ENCODE assay signal across 14 cellular contexts in the genomic region with DNA sequence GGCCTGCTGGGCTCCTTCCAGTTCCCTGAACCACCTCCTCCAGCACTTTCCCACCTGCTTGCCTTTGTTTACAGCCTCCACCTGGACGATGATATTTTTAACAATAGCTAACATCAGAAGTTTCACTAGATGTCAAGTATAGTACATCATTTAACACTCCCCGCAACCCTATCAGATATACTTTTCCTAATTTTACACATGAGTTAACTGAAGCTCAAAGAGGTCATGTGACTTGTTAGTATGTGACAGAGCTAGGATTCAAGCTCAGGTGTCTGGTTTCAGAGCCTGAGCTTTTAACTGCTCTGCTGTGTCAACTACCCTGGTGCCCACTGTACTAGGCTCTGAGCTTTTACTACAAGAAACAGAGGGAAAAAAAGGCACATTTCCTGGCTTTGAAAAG.
"Had no signal": no experiment of that assay in that cellular context is flagged by ENCODE, and none has a peak within 500 bp of the region (broad histone marks: within the 10 kb centered on the region; RNA-seq: fewer than 3 reads in every experiment).

No MANE protein-coding gene starts in this region.

- ATAC-seq: activated CD4-positive, alpha-beta T cell treated with anti-CD3 and anti-CD28 coated beads for 36 hours; activated T-cell treated with anti-CD3 and anti-CD28 coated beads, Interleukin-2, amount 50 U/mL, for 72 hours; left ventricle myocardium superior had no signal

- H3K36me3 ChIP-seq: colonic mucosa, ovary had no signal

- H3K9me3 ChIP-seq: ascending aorta, colonic mucosa, ovary, testis had no signal

- H3K4me3 Mint-ChIP-seq: activated CD4-positive, alpha-beta memory T cell treated with anti-CD3 and anti-CD28 coated beads, Interleukin-2, amount 10 ng/mL, durations not matched to agents 7 days and 5 days; activated CD4-positive, alpha-beta T cell treated with anti-CD3 and anti-CD28 coated beads for 36 hours; activated T-cell treated with anti-CD3 and anti-CD28 coated beads, Interleukin-2, amount 50 U/mL, for 72 hours; neural crest cell; stimulated activated naive CD8-positive, alpha-beta T cell treated with anti-CD3 and anti-CD28 coated beads, Interleukin-15, Interleukin-2, amounts not matched to agents 100 ng/mL and 50 ng/mL, for 24 hours had no signal

- H3K27ac Mint-ChIP-seq: activated CD4-positive, alpha-beta memory T cell treated with anti-CD3 and anti-CD28 coated beads, Interleukin-2, amount 10 ng/mL, durations not matched to agents 7 days and 5 days; activated CD4-positive, alpha-beta T cell treated with anti-CD3 and anti-CD28 coated beads for 36 hours; activated T-cell treated with anti-CD3 and anti-CD28 coated beads, Interleukin-2, amount 50 U/mL, for 72 hours; stimulated activated naive CD8-positive, alpha-beta T cell treated with anti-CD3 and anti-CD28 coated beads, Interleukin-15, Interleukin-2, amounts not matched to agents 100 ng/mL and 50 ng/mL, for 24 hours had no signal

- H3K4me1 ChIP-seq: colonic mucosa, testis had no signal

- H3K9me3 Mint-ChIP-seq: activated CD4-positive, alpha-beta memory T cell treated with anti-CD3 and anti-CD28 coated beads, Interleukin-2, amount 10 ng/mL, durations not matched to agents 7 days and 5 days; activated T-cell treated with anti-CD3 and anti-CD28 coated beads, Interleukin-2, amount 50 U/mL, for 72 hours; neural crest cell; stimulated activated naive CD8-positive, alpha-beta T cell treated with anti-CD3 and anti-CD28 coated beads, Interleukin-15, Interleukin-2, amounts not matched to agents 100 ng/mL and 50 ng/mL, for 24 hours had no signal

- H3K4me3 ChIP-seq: ascending aorta, colonic mucosa, ovary, testis had no signal

- H3K4me1 Mint-ChIP-seq: activated CD4-positive, alpha-beta memory T cell treated with anti-CD3 and anti-CD28 coated beads, Interleukin-2, amount 10 ng/mL, durations not matched to agents 7 days and 5 days; activated CD4-positive, alpha-beta T cell treated with anti-CD3 and anti-CD28 coated beads for 36 hours; neural crest cell had no signal

- H3K27me3 Mint-ChIP-seq: activated CD4-positive, alpha-beta memory T cell treated with anti-CD3 and anti-CD28 coated beads, Interleukin-2, amount 10 ng/mL, durations not matched to agents 7 days and 5 days; activated CD4-positive, alpha-beta T cell treated with anti-CD3 and anti-CD28 coated beads for 36 hours; stimulated activated naive CD8-positive, alpha-beta T cell treated with anti-CD3 and anti-CD28 coated beads, Interleukin-15, Interleukin-2, amounts not matched to agents 100 ng/mL and 50 ng/mL, for 24 hours had no signal

- DNase-seq: activated CD4-positive, alpha-beta memory T cell treated with anti-CD3 and anti-CD28 coated beads, Interleukin-2, amount 10 ng/mL, durations not matched to agents 7 days and 5 days; activated CD4-positive, alpha-beta T cell treated with anti-CD3 and anti-CD28 coated beads for 36 hours; activated CD8-positive, alpha-beta memory T cell treated with anti-CD3 and anti-CD28 coated beads, Interleukin-2, amount 50 U/mL, for 4 hours; activated gamma-delta T cell treated with Interleukin-2 at 50 U/mL for 16 hours; activated T-cell treated with anti-CD3 and anti-CD28 coated beads, Interleukin-2, amount 50 U/mL, for 72 hours; colonic mucosa; left ventricle myocardium superior; mesendoderm; ovary; stimulated activated CD4-positive, alpha-beta T cell treated with anti-CD3 and anti-CD28 coated beads, Interleukin-4, amount 100 ng/mL, for 24 hours; testis had no signal

- H3K27ac ChIP-seq: ascending aorta, colonic mucosa, ovary, testis had no signal
